In the genomic region with DNA sequence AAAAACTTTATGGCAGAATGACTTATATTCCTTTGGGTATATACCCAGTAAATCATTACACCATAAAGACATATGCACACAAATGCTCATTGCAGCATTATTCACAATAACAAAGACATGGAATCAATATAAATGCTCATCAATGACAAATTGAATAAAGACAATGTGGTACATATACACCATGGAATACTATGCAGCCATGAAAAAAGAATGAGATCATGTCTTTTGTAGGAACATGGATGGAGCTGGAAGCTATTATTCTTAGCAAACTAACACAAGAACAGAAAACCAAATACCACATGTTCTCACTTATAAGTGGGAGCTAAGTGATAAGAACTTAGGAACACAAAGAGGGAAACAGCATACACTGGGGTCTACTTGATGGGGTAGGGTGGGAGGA, we compare ENCODE assay signal across 3 cellular contexts.
A peak's percentile ranks its signal among the peaks of the same experiment; 100 is the strongest.
DNase-seq lines count a peak whose midpoint lies in the region; ATAC-seq, FAIRE-seq and TF ChIP-seq lines count a peak whose summit lies in the region.
"Not testable (repeated sequence)": the region's sequence is repeated elsewhere in the genome, so short reads cannot be mapped to it uniquely, and the experiment has no call there.

No MANE protein-coding gene starts in this region.

- not testable (repeated sequence) for H3K4me2 ChIP-seq in astrocyte (ENCODE audit: low read length); K562 (ENCODE audit: insufficient read depth, low read length)

- BruUV-seq in K562 (replicated peaks; lab: Mats Ljungman, UMichigan) = not testable (repeated sequence)

- not testable (repeated sequence) for H3K79me2 ChIP-seq in astrocyte (ENCODE audit: insufficient read depth, low read length); K562 (ENCODE audit: control insufficient read depth, insufficient read depth, low read length)

- CTCF ChIA-PET in HEK293 (lab: Yijun Ruan, JAX); K562 (lab: Yijun Ruan, JAX; ENCODE audit: low intra/inter-chr PET ratio): not testable (repeated sequence)

- not testable (repeated sequence) for H3K9ac ChIP-seq in astrocyte (ENCODE audit: low read length); K562 (ENCODE audit: insufficient read depth in 1 of 2, low read depth in 2 of 2, low read length in 2 of 2)

- H3K27ac ChIP-seq in HEK293 (ENCODE audit: extremely low read depth, low read depth, low read length); astrocyte (ENCODE audit: low read depth, low read length); K562 (ENCODE audit: extremely low read depth, low read depth, low read length): not testable (repeated sequence)

- not testable (repeated sequence) for H3K4me3 ChIP-seq in HEK293 (ENCODE audit: low read depth, low read length); astrocyte (ENCODE audit: insufficient read depth, low read depth, low read length); K562

- not testable (repeated sequence) for TF ChIP-seq POLR2A in K562 (conservative IDR thresholded peaks at IDR 0.05)

- not testable (repeated sequence) for H3K27me3 Mint-ChIP-seq in astrocyte (ENCODE audit: low read depth, unreplicated experiment)

- H3K36me3 ChIP-seq in HEK293 (ENCODE audit: control insufficient read depth in 2 of 2, insufficient read depth in 1 of 2, low read length in 2 of 2); astrocyte (ENCODE audit: insufficient read depth, low read length); K562 (ENCODE audit: control insufficient read depth, insufficient read depth, low read length): not testable (repeated sequence)

- H3K9me3 ChIP-seq in HEK293 (ENCODE audit: control insufficient read depth, insufficient read depth, low read depth, low read length); astrocyte (ENCODE audit: insufficient read depth, low read depth, low read length); K562 (replicated peaks; ENCODE audit: control insufficient read depth, insufficient read depth, low read depth, low read length): not testable (repeated sequence)

- not testable (repeated sequence) for H3K4me1 Mint-ChIP-seq in astrocyte (ENCODE audit: low read depth, unreplicated experiment)

- H3K36me3 Mint-ChIP-seq in astrocyte (ENCODE audit: low read depth, unreplicated experiment) = not testable (repeated sequence)

- DNase-seq in astrocyte (ENCODE audit: low read depth); K562 (ENCODE audit: extremely low read depth in 1 of 4, low spot score in 3 of 4): not testable (repeated sequence)

- not testable (repeated sequence) for H2AFZ ChIP-seq in astrocyte (ENCODE audit: low read depth, low read length); K562 (ENCODE audit: low read depth, low read length)

- not testable (repeated sequence) for H3K4me3 Mint-ChIP-seq in astrocyte (ENCODE audit: unreplicated experiment)

- H3K9me1 ChIP-seq in K562 (ENCODE audit: control insufficient read depth, insufficient read depth, low read length) = not testable (repeated sequence)

- POLR2A ChIA-PET in HEK293 (lab: Yijun Ruan, JAX); K562 (lab: Yijun Ruan, JAX): not testable (repeated sequence)

- TF ChIP-seq RAD21 in K562 (CRISPR knock-in tag; conservative IDR thresholded peaks at IDR 0.05 in 1 of 2, IDR thresholded peaks at IDR 0.05 in 1 of 2) = not testable (repeated sequence)

- not testable (repeated sequence) for TF ChIP-seq EP300 in K562 (IDR thresholded peaks at IDR 0.05; ENCODE audit: low read length)

- not testable (repeated sequence) for H4K20me1 ChIP-seq in astrocyte (ENCODE audit: insufficient read depth, low read length); K562 (replicated peaks; ENCODE audit: control insufficient read depth, insufficient read depth, low read length)

- not testable (repeated sequence) for H3K9me3 Mint-ChIP-seq in astrocyte (ENCODE audit: unreplicated experiment)

- not testable (repeated sequence) for H3K27me3 ChIP-seq in astrocyte (ENCODE audit: insufficient read depth, low read length); K562 (ENCODE audit: control insufficient read depth in 2 of 2, insufficient read depth in 2 of 2, low read length in 2 of 2)

- not testable (repeated sequence) for H3K4me1 ChIP-seq in HEK293 (ENCODE audit: control insufficient read depth, insufficient read depth, low read length); astrocyte (ENCODE audit: insufficient read depth, low read length); K562 (replicated peaks in 1 of 2; ENCODE audit: control insufficient read depth in 2 of 2, insufficient read depth in 2 of 2, low read length in 2 of 2)

- intact Hi-C loops in K562 (cut with micrococcal nuclease) = not testable (repeated sequence)

- in situ Hi-C loops in K562 (cut with MboI) = not testable (repeated sequence)

- not testable (repeated sequence) for TF ChIP-seq CTCF in HEK293 (tag by site-specific recombination; IDR thresholded peaks at IDR 0.05); astrocyte (IDR thresholded peaks at IDR 0.05; ENCODE audit: insufficient read depth, low read depth, low read length); K562 (IDR thresholded peaks at IDR 0.05 in 2 of 3, conservative IDR thresholded peaks at IDR 0.05 in 1 of 3; ENCODE audit: insufficient read depth in 2 of 3, low read depth in 1 of 3, low read length in 3 of 3)

- FAIRE-seq in astrocyte (lab: Jason Lieb, UNC) = peak; percentile 95
- FAIRE-seq in K562 (lab: Jason Lieb, UNC) = not testable (repeated sequence)

- not testable (repeated sequence) for H3K27ac Mint-ChIP-seq in astrocyte (ENCODE audit: unreplicated experiment)

- ATAC-seq in K562 = not testable (repeated sequence)

TF ChIP-seq in HEK293, 187 proteins besides CTCF, POLR2A, EP300 and RAD21:
- TF ChIP-seq ZNF146 (tag by site-specific recombination; IDR thresholded peaks at IDR 0.05) = peak; percentile 65

TF ChIP-seq in K562, 482 proteins besides CTCF, POLR2A, EP300 and RAD21:
- TF ChIP-seq ZNF146 (CRISPR knock-in tag; IDR thresholded peaks at IDR 0.05; ENCODE audit: unreplicated experiment) = peak; percentile 55
